ENCODE assay signal across 1 cellular context in the genomic region with DNA sequence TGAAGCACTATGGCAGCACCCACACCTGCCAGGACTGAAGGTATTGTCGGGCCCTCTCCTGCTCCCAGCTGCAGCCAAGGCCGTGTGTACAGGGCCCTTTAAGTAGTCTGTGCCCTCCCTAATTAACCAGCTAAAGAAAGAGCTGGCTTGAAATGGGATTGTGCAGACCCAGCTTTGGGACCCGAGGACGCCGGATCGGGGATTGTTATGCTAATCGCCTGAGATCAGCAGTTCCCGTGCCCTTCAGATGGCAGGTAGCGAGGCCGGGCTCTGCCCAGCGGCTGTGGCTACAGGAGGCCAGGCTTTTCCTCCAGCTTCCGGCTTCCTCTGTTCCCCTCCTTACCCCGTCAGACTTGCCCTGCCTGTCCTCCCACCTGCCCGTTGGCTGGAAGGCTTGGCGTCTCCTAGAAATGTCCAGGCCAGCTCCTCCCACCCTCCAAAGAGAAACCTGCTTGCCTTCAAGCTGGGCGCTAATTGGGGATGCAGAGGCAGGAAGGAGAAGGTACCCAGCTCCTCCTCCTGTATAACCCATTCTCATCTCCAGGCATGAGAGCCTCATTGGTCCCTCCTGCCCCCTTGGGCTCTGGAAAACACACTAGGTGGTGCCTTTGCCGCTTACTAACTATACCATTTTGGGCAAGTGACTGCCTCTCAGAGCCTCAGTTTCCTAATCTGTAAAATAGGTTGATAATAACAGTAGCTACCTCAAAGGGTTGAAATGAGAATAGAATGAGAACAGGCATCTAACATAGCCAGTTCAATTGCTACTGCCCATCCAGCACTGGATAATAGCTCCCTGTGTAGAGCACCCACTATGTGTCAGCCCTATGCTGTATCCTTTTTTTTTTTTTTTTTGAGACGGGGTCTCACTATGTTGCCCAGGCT.
TF ChIP-seq lines count a peak whose summit lies in the region.

No MANE protein-coding gene starts in this region.

TF ChIP-seq in K562, 482 proteins besides CTCF, POLR2A, EP300 and RAD21:
- no peak for TF ChIP-seq SLC30A9 (CRISPR knock-in tag; IDR thresholded peaks at IDR 0.05)
- peak; percentile 67 for TF ChIP-seq RBM25 (IDR thresholded peaks at IDR 0.05; ENCODE audit: low read depth, low read length, severe bottlenecking)
TF ChIP-seq in K562: peak in this region for 1.
